In the genomic region with DNA sequence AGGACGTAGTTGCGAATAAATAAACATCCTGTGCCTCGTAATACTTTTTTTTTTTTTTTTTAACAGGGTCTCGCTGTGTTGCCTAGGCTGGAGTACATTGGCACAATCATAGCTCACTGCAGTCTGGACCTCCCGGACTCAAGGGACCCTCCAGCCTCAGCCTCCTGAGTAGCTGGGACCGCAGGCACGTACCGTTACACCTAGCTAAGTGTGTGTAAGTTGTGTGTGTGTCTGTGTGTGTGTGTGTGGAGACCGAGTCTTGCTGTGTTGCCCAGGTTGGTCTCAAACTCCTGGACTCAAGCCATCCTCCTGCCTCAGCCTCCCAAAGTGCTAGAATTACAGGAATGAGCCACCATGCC, we compare ENCODE assay signal across 1 cellular context.
TF ChIP-seq lines count a peak whose summit lies in the region.

No MANE protein-coding gene starts in this region.

TF ChIP-seq in GM23338, 12 proteins besides CTCF, POLR2A, EP300 and RAD21 (continued from another document):
- TF ChIP-seq, protein P1, sequence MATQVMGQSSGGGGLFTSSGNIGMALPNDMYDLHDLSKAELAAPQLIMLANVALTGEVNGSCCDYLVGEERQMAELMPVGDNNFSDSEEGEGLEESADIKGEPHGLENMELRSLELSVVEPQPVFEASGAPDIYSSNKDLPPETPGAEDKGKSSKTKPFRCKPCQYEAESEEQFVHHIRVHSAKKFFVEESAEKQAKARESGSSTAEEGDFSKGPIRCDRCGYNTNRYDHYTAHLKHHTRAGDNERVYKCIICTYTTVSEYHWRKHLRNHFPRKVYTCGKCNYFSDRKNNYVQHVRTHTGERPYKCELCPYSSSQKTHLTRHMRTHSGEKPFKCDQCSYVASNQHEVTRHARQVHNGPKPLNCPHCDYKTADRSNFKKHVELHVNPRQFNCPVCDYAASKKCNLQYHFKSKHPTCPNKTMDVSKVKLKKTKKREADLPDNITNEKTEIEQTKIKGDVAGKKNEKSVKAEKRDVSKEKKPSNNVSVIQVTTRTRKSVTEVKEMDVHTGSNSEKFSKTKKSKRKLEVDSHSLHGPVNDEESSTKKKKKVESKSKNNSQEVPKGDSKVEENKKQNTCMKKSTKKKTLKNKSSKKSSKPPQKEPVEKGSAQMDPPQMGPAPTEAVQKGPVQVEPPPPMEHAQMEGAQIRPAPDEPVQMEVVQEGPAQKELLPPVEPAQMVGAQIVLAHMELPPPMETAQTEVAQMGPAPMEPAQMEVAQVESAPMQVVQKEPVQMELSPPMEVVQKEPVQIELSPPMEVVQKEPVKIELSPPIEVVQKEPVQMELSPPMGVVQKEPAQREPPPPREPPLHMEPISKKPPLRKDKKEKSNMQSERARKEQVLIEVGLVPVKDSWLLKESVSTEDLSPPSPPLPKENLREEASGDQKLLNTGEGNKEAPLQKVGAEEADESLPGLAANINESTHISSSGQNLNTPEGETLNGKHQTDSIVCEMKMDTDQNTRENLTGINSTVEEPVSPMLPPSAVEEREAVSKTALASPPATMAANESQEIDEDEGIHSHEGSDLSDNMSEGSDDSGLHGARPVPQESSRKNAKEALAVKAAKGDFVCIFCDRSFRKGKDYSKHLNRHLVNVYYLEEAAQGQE (IDR thresholded peaks at IDR 0.05; ENCODE audit: unreplicated experiment): no peak
- TF ChIP-seq EZH2phosphoT487 (IDR thresholded peaks at IDR 0.05; ENCODE audit: unreplicated experiment): no peak
